Comparison of ENCODE assay signal across 28 cellular contexts in the genomic region with DNA sequence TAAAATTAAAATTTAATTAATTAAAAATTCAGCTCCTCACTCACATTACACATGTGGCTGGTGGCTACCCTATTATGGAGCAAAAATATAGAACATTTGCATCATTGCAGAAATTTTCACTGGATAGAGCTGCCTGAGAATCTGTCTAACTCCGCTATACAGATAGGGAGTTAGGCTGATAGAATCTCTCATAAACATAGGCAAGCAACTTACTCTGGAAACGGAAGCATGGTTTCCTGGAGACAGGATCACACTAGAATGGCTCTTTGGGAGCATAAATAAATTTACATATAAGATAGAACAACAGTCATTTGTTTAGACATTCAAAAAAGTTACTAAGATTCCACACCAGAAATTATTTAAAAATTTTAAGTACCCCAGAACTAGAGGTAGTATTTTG. TPM values are rescaled to one million over a fixed set of nuclear protein-coding genes. Genes with fewer than 3 reads are reported as not detected.
DNase-seq lines count a peak whose midpoint lies in the region; ATAC-seq, FAIRE-seq and TF ChIP-seq lines count a peak whose summit lies in the region.
"Had no signal": no experiment of that assay in that cellular context is flagged by ENCODE, and none has a peak within 500 bp of the region (broad histone marks: within the 10 kb centered on the region; RNA-seq: fewer than 3 reads in every experiment).

No MANE protein-coding gene starts in this region.

- no peaks in the 10 kb centered on the region for H3K9me2 ChIP-seq in SK-N-SH

- ATAC-seq in SK-N-SH treated with all-trans-retinoic acid at 6 μM for 48 hours (no peak), HG02852 (IDR thresholded peaks at IDR 0.05; ENCODE audit: unreplicated experiment) (no peak), GM21381 (IDR thresholded peaks at IDR 0.05; ENCODE audit: unreplicated experiment) (no peak)
- ATAC-seq: A549, GM12878 had no signal

- H3K4me1 Mint-ChIP-seq in activated naive CD4-positive, alpha-beta T cell treated with anti-CD3 and anti-CD28 coated beads for 36 hours (ENCODE audit: low read depth), result no peaks in the 10 kb centered on the region
- H3K4me1 Mint-ChIP-seq: CD14-positive monocyte; CD4-positive, alpha-beta memory T cell; CD4-positive, CD25-positive, alpha-beta regulatory T cell; CD8-positive, alpha-beta memory T cell had no signal

- H3K4me3 Mint-ChIP-seq in activated naive CD4-positive, alpha-beta T cell treated with anti-CD3 and anti-CD28 coated beads for 36 hours, result no peak overlapping the region
- H3K4me3 Mint-ChIP-seq: CD14-positive monocyte; CD4-positive, alpha-beta memory T cell; CD4-positive, CD25-positive, alpha-beta regulatory T cell; CD8-positive, alpha-beta memory T cell had no signal

- no peaks in the 10 kb centered on the region for H3K9me1 ChIP-seq in endothelial cell of umbilical vein (replicated peaks; ENCODE audit: control insufficient read depth, extremely low read depth, insufficient read depth, low read length)

- no peak for TF ChIP-seq POLR2A in endothelial cell of umbilical vein (IDR thresholded peaks at IDR 0.05; ENCODE audit: low read depth, low read length)

- TF ChIP-seq EP300 in SK-N-SH (IDR thresholded peaks at IDR 0.05; ENCODE audit: borderline replicate concordance in 1 of 2, low read depth in 1 of 2, low read length in 1 of 2), result no peak

- TF ChIP-seq CTCF in SK-N-SH (IDR thresholded peaks at IDR 0.05) (no peak), endothelial cell of umbilical vein (IDR thresholded peaks at IDR 0.05; ENCODE audit: extremely low read depth in 1 of 2, insufficient read depth in 1 of 2, low read depth in 1 of 2, low read length in 2 of 2) (no peak)

- H3K4me2 ChIP-seq in SK-N-SH, result no peak overlapping the region
- H3K4me2 ChIP-seq in endothelial cell of umbilical vein (ENCODE audit: insufficient read depth, low read length), result peak overlapping the region; percentile 49
- H3K4me2 ChIP-seq: A549, BLaER1 had no signal

- no TSS peak for BruUV-seq in endothelial cell of umbilical vein (replicated peaks; lab: Mats Ljungman, UMichigan)

- no peak for TF ChIP-seq RAD21 in SK-N-SH (IDR thresholded peaks at IDR 0.05; ENCODE audit: low read length)

- intact Hi-C loops in endothelial cell of umbilical vein (cut with micrococcal nuclease), result no loop called here
- intact Hi-C loops in activated naive CD4-positive, alpha-beta T cell treated with anti-CD3 and anti-CD28 coated beads for 36 hours (cut with micrococcal nuclease), result loop anchor here (5.0 kb wide), 1 partner anchor 53 kb away; no protein-coding TSS in a partner anchor

- H3K4me3 ChIP-seq in SK-N-SH (ENCODE audit: low read depth in 2 of 2, low read length in 1 of 2) (no peak overlapping the region), endothelial cell of umbilical vein (replicated peaks in 1 of 3; ENCODE audit: insufficient read depth in 1 of 3, low read depth in 1 of 3, low read length in 3 of 3) (no peak overlapping the region)
- H3K4me3 ChIP-seq: A549, BLaER1, GM12878 had no signal

- H3K27me3 ChIP-seq in SK-N-SH (ENCODE audit: insufficient read depth) (no peaks in the 10 kb centered on the region), endothelial cell of umbilical vein (ENCODE audit: control insufficient read depth in 2 of 2, insufficient read depth in 2 of 2, low read length in 2 of 2) (no peaks in the 10 kb centered on the region)
- H3K27me3 ChIP-seq: BE2C, BLaER1 had no signal

- WGBS in SK-N-SH (ENCODE audit: low lambda C conversion rate), result 85% methylated on average over 2 of the region's 2 CpGs

- dilution Hi-C loops in endothelial cell of umbilical vein (cut with MboI; ENCODE audit: extremely low pct_ligation_motif_present, low sequenced_read_pairs), result no loop called here

- H3K27ac Mint-ChIP-seq in activated naive CD4-positive, alpha-beta T cell treated with anti-CD3 and anti-CD28 coated beads for 36 hours, result no peak overlapping the region
- H3K27ac Mint-ChIP-seq: CD14-positive monocyte; CD4-positive, alpha-beta memory T cell; CD4-positive, CD25-positive, alpha-beta regulatory T cell; CD8-positive, alpha-beta memory T cell had no signal

- H3F3A ChIP-seq in SK-N-SH (replicated peaks; ENCODE audit: insufficient read depth), result no peaks in the 10 kb centered on the region

- H3K9me3 Mint-ChIP-seq in activated naive CD4-positive, alpha-beta T cell treated with anti-CD3 and anti-CD28 coated beads for 36 hours, result no peaks in the 10 kb centered on the region
- H3K9me3 Mint-ChIP-seq: CD4-positive, alpha-beta memory T cell; CD4-positive, CD25-positive, alpha-beta regulatory T cell; CD8-positive, alpha-beta memory T cell had no signal

- DNase-seq in SK-N-SH, result peak; percentile 37
- peak; percentile 77 for DNase-seq in dermis blood vessel endothelial cell
- peak; percentile 66 for DNase-seq in endothelial cell of umbilical vein (ENCODE audit: low read depth, low spot score)
- DNase-seq in activated naive CD4-positive, alpha-beta T cell treated with anti-CD3 and anti-CD28 coated beads for 36 hours, result no peak
- DNase-seq: ACHN; BE2C; C1 segment of cervical spinal cord; CD4-positive, alpha-beta memory T cell; CD4-positive, CD25-positive, alpha-beta regulatory T cell; CD8-positive, alpha-beta memory T cell; COR-L47; DMS 273 treated with DMSO at 0.1 percent for 48 hours; DMS153; DMS53; DMS79; DND-41; EL; GDM1 had no signal

- no peaks in the 10 kb centered on the region for H3K36me3 Mint-ChIP-seq in activated naive CD4-positive, alpha-beta T cell treated with anti-CD3 and anti-CD28 coated beads for 36 hours (ENCODE audit: low read depth)
- H3K36me3 Mint-ChIP-seq: CD14-positive monocyte; CD4-positive, alpha-beta memory T cell; CD4-positive, CD25-positive, alpha-beta regulatory T cell; CD8-positive, alpha-beta memory T cell had no signal

- CTCF ChIA-PET in SK-N-SH (lab: Yijun Ruan, JAX) (no interaction called here), endothelial cell of umbilical vein (lab: Charles Lee) (interaction anchor here (1.0 to 1.1 kb wide), 2 partner anchors 12 to 61 kb away, joined by 3 to 4 read pairs; no protein-coding TSS in a partner anchor)
- CTCF ChIA-PET in activated naive CD4-positive, alpha-beta T cell treated with anti-CD3 and anti-CD28 coated beads for 36 hours (lab: Charles Lee), result interaction anchor here (1.0 kb wide), 1 partner anchor 54 kb away, joined by 3 read pairs; no protein-coding TSS in a partner anchor

- H3K27me3 Mint-ChIP-seq in activated naive CD4-positive, alpha-beta T cell treated with anti-CD3 and anti-CD28 coated beads for 36 hours (ENCODE audit: low read depth), result no peaks in the 10 kb centered on the region

- H3K27ac ChIP-seq in SK-N-SH (ENCODE audit: low read depth in 2 of 2, low read length in 1 of 2) (no peak overlapping the region), endothelial cell of umbilical vein (ENCODE audit: insufficient read depth, low read depth, low read length) (no peak overlapping the region)
- H3K27ac ChIP-seq: 22Rv1, A549, BLaER1 had no signal

- no peak overlapping the region for H2AFZ ChIP-seq in SK-N-SH (ENCODE audit: low read depth)
- peak overlapping the region; percentile 10 for H2AFZ ChIP-seq in endothelial cell of umbilical vein (ENCODE audit: low read depth, low read length)

- H3K36me3 ChIP-seq in SK-N-SH (replicated peaks in 1 of 2; ENCODE audit: control insufficient read depth in 1 of 2, insufficient read depth in 2 of 2, low read length in 1 of 2) (no peaks in the 10 kb centered on the region), endothelial cell of umbilical vein (ENCODE audit: control insufficient read depth in 2 of 2, extremely low read depth in 1 of 2, insufficient read depth in 2 of 2, low read length in 2 of 2) (no peaks in the 10 kb centered on the region)
- H3K36me3 ChIP-seq: BE2C, BLaER1 had no signal

- H3K9ac ChIP-seq in SK-N-SH (no peak overlapping the region), endothelial cell of umbilical vein (replicated peaks; ENCODE audit: extremely low read depth, insufficient read depth, low read length) (no peak overlapping the region)
- H3K9ac ChIP-seq: BLaER1 had no signal

- POLR2A ChIA-PET in SK-N-SH (lab: Yijun Ruan, JAX), result no interaction called here
- POLR2A ChIA-PET in endothelial cell of umbilical vein (lab: Charles Lee), result no interaction called here

- H4K20me1 ChIP-seq in SK-N-SH (ENCODE audit: insufficient read depth) (no peaks in the 10 kb centered on the region), endothelial cell of umbilical vein (replicated peaks; ENCODE audit: control insufficient read depth, extremely low read depth, insufficient read depth, low read length) (no peaks in the 10 kb centered on the region)
- H4K20me1 ChIP-seq: BLaER1 had no signal

- H3K4me1 ChIP-seq in SK-N-SH (ENCODE audit: control insufficient read depth in 1 of 2, insufficient read depth in 2 of 2, low read depth in 1 of 2, low read length in 1 of 2) (no peaks in the 10 kb centered on the region), endothelial cell of umbilical vein (ENCODE audit: control insufficient read depth, extremely low read depth, insufficient read depth, low read length) (peaks cover 12% of the 10 kb centered on the region)
- H3K4me1 ChIP-seq: BE2C, BLaER1 had no signal

- FAIRE-seq in endothelial cell of umbilical vein (lab: Jason Lieb, UNC), result peak; percentile 55
- FAIRE-seq: A549, GM12878, GM12892, GM18507 had no signal

- H3K79me2 ChIP-seq in SK-N-SH (ENCODE audit: insufficient read depth) (no peaks in the 10 kb centered on the region), endothelial cell of umbilical vein (ENCODE audit: control insufficient read depth, insufficient read depth, low read length) (no peaks in the 10 kb centered on the region)

- H3K9me3 ChIP-seq in SK-N-SH (no peaks in the 10 kb centered on the region), endothelial cell of umbilical vein (replicated peaks; ENCODE audit: control insufficient read depth, insufficient read depth, low read length) (no peaks in the 10 kb centered on the region)
- H3K9me3 ChIP-seq: A549, BE2C, BLaER1 had no signal

TF ChIP-seq in SK-N-SH treated with all-trans-retinoic acid at 6 μM for 48 hours, 23 proteins besides CTCF, POLR2A, EP300 and RAD21 (continues in another document):
- no peak for TF ChIP-seq ZFP3 (CRISPR knock-in tag; IDR thresholded peaks at IDR 0.05)

RNA-seq across cellular contexts. Expression of a gene that starts 12.2 kb away (rescaled TPM):
- polyA plus RNA-seq in SK-N-SH (2012; rRNA removed) (0.15 and 0.16 TPM in 2 replicates), endothelial cell of umbilical vein (0.14 and 0.23 TPM in 2 replicates)
- polyA plus RNA-seq in SK-N-SH (2012; cell fraction: cytosol; rRNA removed), result 0.04 and 0.07 TPM in 2 replicates
- polyA plus RNA-seq in SK-N-SH (2012; cell fraction: nucleus; rRNA removed), result 0.23 and 0.48 TPM in 2 replicates
- total RNA-seq in dermis blood vessel endothelial cell (0.70 and 1.5 TPM in 2 replicates), endothelial cell of umbilical vein (0.82 and 4.0 TPM in 2 replicates)
- 0.22 and 0.23 TPM in 2 replicates for polyA plus RNA-seq in endothelial cell of umbilical vein (2011; cell fraction: cytosol; rRNA removed)
- polyA plus RNA-seq in endothelial cell of umbilical vein (2011; cell fraction: nucleus; rRNA removed), result 0.94 and 1.4 TPM in 2 replicates
- 29.2 and 52.7 TPM in 2 replicates for polyA plus RNA-seq in endothelial cell of umbilical vein (2012)
- 0.42 and 0.90 TPM in 2 replicates for polyA minus RNA-seq in endothelial cell of umbilical vein
- not detected for polyA minus RNA-seq in endothelial cell of umbilical vein (2011; cell fraction: cytosol; rRNA and poly(A)+ RNA removed)
- 0.96 and 1.8 TPM in 2 replicates for polyA minus RNA-seq in endothelial cell of umbilical vein (2011; cell fraction: nucleus; rRNA and poly(A)+ RNA removed)
- under 1 TPM in 1 of 2 experiments, not detected in 1; 0.05 TPM for total RNA-seq in activated naive CD4-positive, alpha-beta T cell treated with anti-CD3 and anti-CD28 coated beads for 36 hours
- total RNA-seq: CD4-positive, alpha-beta memory T cell; CD4-positive, CD25-positive, alpha-beta regulatory T cell; CD8-positive, alpha-beta memory T cell had no signal
- polyA plus RNA-seq: CD14-positive monocyte; CD4-positive, alpha-beta memory T cell; CD4-positive, CD25-positive, alpha-beta regulatory T cell; CD8-positive, alpha-beta memory T cell had no signal
